ENCODE assay signal across 8 cellular contexts in the genomic region with DNA sequence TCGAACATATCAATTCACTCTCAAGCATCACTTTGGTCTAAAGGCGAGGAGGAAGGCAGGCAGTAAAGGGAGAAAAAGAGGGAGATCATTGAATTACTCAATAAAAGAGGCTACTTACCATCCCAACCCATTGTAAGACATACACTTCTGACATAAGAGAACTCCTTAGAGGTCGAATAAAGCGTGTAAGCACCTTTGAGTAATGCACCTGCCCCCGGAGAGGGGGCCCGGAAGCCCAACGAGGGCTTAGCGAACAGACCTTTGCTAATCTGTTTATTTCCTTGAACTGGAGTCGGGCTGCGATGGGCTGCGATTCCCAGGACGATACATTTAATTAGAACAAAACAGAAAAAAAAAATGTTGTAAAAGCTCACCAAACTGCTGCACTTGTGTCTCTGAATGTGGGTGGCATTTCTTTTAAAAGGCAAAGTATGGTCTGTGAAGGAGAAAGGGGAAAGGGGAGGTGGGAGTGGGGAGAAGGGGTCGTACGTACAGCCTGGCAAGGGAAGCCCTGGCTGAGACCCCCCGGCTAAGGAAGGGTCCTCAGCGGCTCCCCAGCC.
DNase-seq lines count a peak whose midpoint lies in the region; ATAC-seq, FAIRE-seq and TF ChIP-seq lines count a peak whose summit lies in the region.

No MANE protein-coding gene starts in this region.

- FAIRE-seq in RCC 7860 (lab: Jason Lieb, UNC) (no peak), HTR-8/SVneo (lab: Jason Lieb, UNC) (no peak)

- peaks cover 51% of the 10 kb centered on the region for H3K4me1 ChIP-seq in DND-41 (ENCODE audit: insufficient read depth, low read length)

- peaks cover 15% of the 10 kb centered on the region; the same call in 1 of the 2 replicates for H4K20me1 ChIP-seq in DND-41 (ENCODE audit: insufficient read depth, low read length)

- no peaks in the 10 kb centered on the region for H3K9me3 ChIP-seq in DND-41 (ENCODE audit: insufficient read depth, low read length, severe bottlenecking)

- peak; percentile 55 for DNase-seq in DND-41
- DNase-seq in NCI-H82 treated with DMSO at 0.1 percent for 48 hours (lab: John Stamatoyannopoulos, UW; ENCODE audit: unreplicated experiment) = peak; percentile 43
- peak; percentile 67 for DNase-seq in activated naive CD4-positive, alpha-beta T cell treated with anti-CD3 and anti-CD28 coated beads, Interleukin-2, amount 50 U/mL, for 16 hours
- DNase-seq in stimulated activated CD4-positive, alpha-beta T cell treated with anti-CD3 and anti-CD28 coated beads, Interleukin-1b, Interleukin-23, amount 100 ng/mL, for 4 hours (ENCODE audit: low read depth in 2 of 2) = peak; percentile 42 to 49
- DNase-seq in RCC 7860 (ENCODE audit: low spot score) = no peak
- DNase-seq in DMS114 treated with DMSO at 0.1 percent for 48 hours (lab: John Stamatoyannopoulos, UW; ENCODE audit: unreplicated experiment) = no peak
- DNase-seq in HTR-8/SVneo (ENCODE audit: insufficient read length, low spot score) = no peak

- peak overlapping the region; percentile 96 for H3K27ac ChIP-seq in DND-41 (ENCODE audit: low read length)

- ATAC-seq in DND-41 (ENCODE audit: insufficient read depth, low read depth) = no peak

- peaks cover 37% of the 10 kb centered on the region for H3K36me3 ChIP-seq in DND-41 (ENCODE audit: insufficient read depth, low read length)

- H3K27me3 ChIP-seq in DND-41 (ENCODE audit: insufficient read depth, low read length, poor library complexity) = no peaks in the 10 kb centered on the region

- H3K4me3 ChIP-seq in DND-41 (ENCODE audit: low read depth in 1 of 2, low read length in 2 of 2) (peak overlapping the region; percentile 66 to 87), iPS-11a (ENCODE audit: low read depth, low read length) (peak overlapping the region; percentile 95)

- peak overlapping the region; percentile 77 for H3K4me2 ChIP-seq in DND-41 (ENCODE audit: insufficient read depth, low read length)

- no peak overlapping the region for H2AFZ ChIP-seq in DND-41 (ENCODE audit: low read depth, low read length)

- TF ChIP-seq CTCF in DND-41 (IDR thresholded peaks at IDR 0.05; ENCODE audit: borderline replicate concordance, extremely low read depth, low read length, poor library complexity, severe bottlenecking) = no peak

- peak overlapping the region; percentile 100 for H3K9ac ChIP-seq in DND-41 (ENCODE audit: low read depth, low read length)

- H3K79me2 ChIP-seq in DND-41 (ENCODE audit: insufficient read depth, low read length) = peaks cover 65% of the 10 kb centered on the region

Comparison
In these comparisons a context has a peak if more than half of its experiments do, and no peak if none do; other contexts are left out.
1. DNase-seq: peak in DND-41 (single experiment), NCI-H82 treated with DMSO at 0.1 percent for 48 hours (single experiment), activated naive CD4-positive, alpha-beta T cell treated with anti-CD3 and anti-CD28 coated beads, Interleukin-2, amount 50 U/mL, for 16 hours (single experiment) and stimulated activated CD4-positive, alpha-beta T cell treated with anti-CD3 and anti-CD28 coated beads, Interleukin-1b, Interleukin-23, amount 100 ng/mL, for 4 hours (2 of 2); none in RCC 7860 (single experiment), DMS114 treated with DMSO at 0.1 percent for 48 hours (single experiment) and HTR-8/SVneo (single experiment).